1 cellular context compared by ENCODE assay signal in the genomic region with DNA sequence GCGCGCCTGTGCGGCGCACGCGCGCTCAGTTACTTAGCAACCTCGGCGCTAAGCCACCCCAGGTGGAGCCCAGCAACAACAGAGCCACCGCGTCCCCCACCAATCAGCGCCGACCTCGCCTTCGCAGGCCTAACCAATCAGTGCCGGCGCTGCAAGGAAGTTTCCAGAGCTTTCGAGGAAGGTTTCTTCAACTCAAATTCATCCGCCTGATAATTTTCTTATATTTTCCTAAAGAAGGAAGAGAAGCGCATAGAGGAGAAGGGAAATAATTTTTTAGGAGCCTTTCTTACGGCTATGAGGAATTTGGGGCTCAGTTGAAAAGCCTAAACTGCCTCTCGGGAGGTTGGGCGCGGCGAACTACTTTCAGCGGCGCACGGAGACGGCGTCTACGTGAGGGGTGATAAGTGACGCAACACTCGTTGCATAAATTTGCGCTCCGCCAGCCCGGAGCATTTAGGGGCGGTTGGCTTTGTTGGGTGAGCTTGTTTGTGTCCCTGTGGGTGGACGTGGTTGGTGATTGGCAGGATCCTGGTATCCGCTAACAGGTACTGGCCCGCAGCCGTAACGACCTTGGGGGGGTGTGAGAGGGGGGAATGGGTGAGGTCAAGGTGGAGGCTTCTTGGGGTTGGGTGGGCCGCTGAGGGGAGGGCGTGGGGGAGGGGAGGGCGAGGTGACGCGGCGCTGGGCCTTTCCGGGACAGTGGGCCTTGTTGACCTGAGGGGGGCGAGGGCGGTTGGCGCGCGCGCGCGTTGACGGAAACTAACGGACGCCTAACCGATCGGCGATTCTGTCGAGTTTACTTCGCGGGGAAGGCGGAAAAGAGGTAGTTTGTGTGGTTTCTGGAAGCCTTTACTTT.
A peak's percentile ranks its signal among the peaks of the same experiment; 100 is the strongest.
TF ChIP-seq lines count a peak whose summit lies in the region.

A gene (plus strand): TSS at position 452 of the 856 bp plus-strand sequence. CDS start 817 bp downstream, outside the sequence.

TF ChIP-seq in HepG2, 621 proteins besides CTCF, POLR2A, EP300 and RAD21 (continued from another document and continues in another):
- TF ChIP-seq, protein P1, sequence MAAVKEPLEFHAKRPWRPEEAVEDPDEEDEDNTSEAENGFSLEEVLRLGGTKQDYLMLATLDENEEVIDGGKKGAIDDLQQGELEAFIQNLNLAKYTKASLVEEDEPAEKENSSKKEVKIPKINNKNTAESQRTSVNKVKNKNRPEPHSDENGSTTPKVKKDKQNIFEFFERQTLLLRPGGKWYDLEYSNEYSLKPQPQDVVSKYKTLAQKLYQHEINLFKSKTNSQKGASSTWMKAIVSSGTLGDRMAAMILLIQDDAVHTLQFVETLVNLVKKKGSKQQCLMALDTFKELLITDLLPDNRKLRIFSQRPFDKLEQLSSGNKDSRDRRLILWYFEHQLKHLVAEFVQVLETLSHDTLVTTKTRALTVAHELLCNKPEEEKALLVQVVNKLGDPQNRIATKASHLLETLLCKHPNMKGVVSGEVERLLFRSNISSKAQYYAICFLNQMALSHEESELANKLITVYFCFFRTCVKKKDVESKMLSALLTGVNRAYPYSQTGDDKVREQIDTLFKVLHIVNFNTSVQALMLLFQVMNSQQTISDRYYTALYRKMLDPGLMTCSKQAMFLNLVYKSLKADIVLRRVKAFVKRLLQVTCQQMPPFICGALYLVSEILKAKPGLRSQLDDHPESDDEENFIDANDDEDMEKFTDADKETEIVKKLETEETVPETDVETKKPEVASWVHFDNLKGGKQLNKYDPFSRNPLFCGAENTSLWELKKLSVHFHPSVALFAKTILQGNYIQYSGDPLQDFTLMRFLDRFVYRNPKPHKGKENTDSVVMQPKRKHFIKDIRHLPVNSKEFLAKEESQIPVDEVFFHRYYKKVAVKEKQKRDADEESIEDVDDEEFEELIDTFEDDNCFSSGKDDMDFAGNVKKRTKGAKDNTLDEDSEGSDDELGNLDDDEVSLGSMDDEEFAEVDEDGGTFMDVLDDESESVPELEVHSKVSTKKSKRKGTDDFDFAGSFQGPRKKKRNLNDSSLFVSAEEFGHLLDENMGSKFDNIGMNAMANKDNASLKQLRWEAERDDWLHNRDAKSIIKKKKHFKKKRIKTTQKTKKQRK (IDR thresholded peaks at IDR 0.05; ENCODE audit: low read length): no peak
- TF ChIP-seq TOE1 (CRISPR knock-in tag; IDR thresholded peaks at IDR 0.05) (no peak), ZNF746 (CRISPR knock-in tag; IDR thresholded peaks at IDR 0.05) (peak; percentile 87), ZNF232 (CRISPR knock-in tag; IDR thresholded peaks at IDR 0.05; ENCODE audit: borderline replicate concordance) (peak; percentile 71; the same call in 1 of the 2 replicates), POGZ (CRISPR knock-in tag; IDR thresholded peaks at IDR 0.05) (peak; percentile 94), ZNF121 (CRISPR knock-in tag; IDR thresholded peaks at IDR 0.05) (0 out of 2 replicates have a peak, but pooled peaks have one; percentile 15), THYN1 (CRISPR knock-in tag; IDR thresholded peaks at IDR 0.05; ENCODE audit: borderline replicate concordance, low read depth) (no peak), GATAD1 (CRISPR knock-in tag; IDR thresholded peaks at IDR 0.05) (peak; percentile 81), ZNF7 (CRISPR knock-in tag; IDR thresholded peaks at IDR 0.05) (0 out of 2 replicates have a peak, but pooled peaks have one; percentile 24), ZNF207 (IDR thresholded peaks at IDR 0.05; ENCODE audit: borderline replicate concordance) (no peak), ZNF772 (CRISPR knock-in tag; IDR thresholded peaks at IDR 0.05) (peak; percentile 26; the same call in 1 of the 2 replicates), ZNF768 (CRISPR knock-in tag; IDR thresholded peaks at IDR 0.05) (0 out of 2 replicates have a peak, but pooled peaks have one; percentile 27), ZNF75D (CRISPR knock-in tag; IDR thresholded peaks at IDR 0.05; ENCODE audit: borderline replicate concordance) (0 out of 2 replicates have a peak, but pooled peaks have one; percentile 33), MEIS2 (CRISPR knock-in tag; IDR thresholded peaks at IDR 0.05) (peak; percentile 56; the same call in 1 of the 2 replicates), ZFP1 (CRISPR knock-in tag; IDR thresholded peaks at IDR 0.05) (no peak), ZNF747 (CRISPR knock-in tag; IDR thresholded peaks at IDR 0.05; ENCODE audit: borderline replicate concordance) (0 out of 2 replicates have a peak, but pooled peaks have one; percentile 57), ZBTB20 (CRISPR knock-in tag; IDR thresholded peaks at IDR 0.05; ENCODE audit: borderline replicate concordance, low read depth) (peak; percentile 52; the same call in 1 of the 2 replicates), ZNF274 (CRISPR knock-in tag; IDR thresholded peaks at IDR 0.05) (no peak), SAP130 (CRISPR knock-in tag; IDR thresholded peaks at IDR 0.05; ENCODE audit: low read depth) (peak; percentile 79), MTF1 (CRISPR knock-in tag; IDR thresholded peaks at IDR 0.05) (peak; percentile 60; the same call in 1 of the 2 replicates), CENPT (CRISPR knock-in tag; IDR thresholded peaks at IDR 0.05; ENCODE audit: low read depth) (no peak), ZFP36L1 (CRISPR knock-in tag; IDR thresholded peaks at IDR 0.05) (peak; percentile 81; the same call in 1 of the 2 replicates), RFX3 (CRISPR knock-in tag; IDR thresholded peaks at IDR 0.05) (peak; percentile 55; the same call in 1 of the 2 replicates), CHD4 (IDR thresholded peaks at IDR 0.05; ENCODE audit: borderline replicate concordance, low read length) (no peak), SETDB1 (CRISPR knock-in tag; IDR thresholded peaks at IDR 0.05; ENCODE audit: borderline replicate concordance) (no peak), ZNF33A (CRISPR knock-in tag; IDR thresholded peaks at IDR 0.05; ENCODE audit: borderline replicate concordance) (no peak)
- TF ChIP-seq, protein P2, sequence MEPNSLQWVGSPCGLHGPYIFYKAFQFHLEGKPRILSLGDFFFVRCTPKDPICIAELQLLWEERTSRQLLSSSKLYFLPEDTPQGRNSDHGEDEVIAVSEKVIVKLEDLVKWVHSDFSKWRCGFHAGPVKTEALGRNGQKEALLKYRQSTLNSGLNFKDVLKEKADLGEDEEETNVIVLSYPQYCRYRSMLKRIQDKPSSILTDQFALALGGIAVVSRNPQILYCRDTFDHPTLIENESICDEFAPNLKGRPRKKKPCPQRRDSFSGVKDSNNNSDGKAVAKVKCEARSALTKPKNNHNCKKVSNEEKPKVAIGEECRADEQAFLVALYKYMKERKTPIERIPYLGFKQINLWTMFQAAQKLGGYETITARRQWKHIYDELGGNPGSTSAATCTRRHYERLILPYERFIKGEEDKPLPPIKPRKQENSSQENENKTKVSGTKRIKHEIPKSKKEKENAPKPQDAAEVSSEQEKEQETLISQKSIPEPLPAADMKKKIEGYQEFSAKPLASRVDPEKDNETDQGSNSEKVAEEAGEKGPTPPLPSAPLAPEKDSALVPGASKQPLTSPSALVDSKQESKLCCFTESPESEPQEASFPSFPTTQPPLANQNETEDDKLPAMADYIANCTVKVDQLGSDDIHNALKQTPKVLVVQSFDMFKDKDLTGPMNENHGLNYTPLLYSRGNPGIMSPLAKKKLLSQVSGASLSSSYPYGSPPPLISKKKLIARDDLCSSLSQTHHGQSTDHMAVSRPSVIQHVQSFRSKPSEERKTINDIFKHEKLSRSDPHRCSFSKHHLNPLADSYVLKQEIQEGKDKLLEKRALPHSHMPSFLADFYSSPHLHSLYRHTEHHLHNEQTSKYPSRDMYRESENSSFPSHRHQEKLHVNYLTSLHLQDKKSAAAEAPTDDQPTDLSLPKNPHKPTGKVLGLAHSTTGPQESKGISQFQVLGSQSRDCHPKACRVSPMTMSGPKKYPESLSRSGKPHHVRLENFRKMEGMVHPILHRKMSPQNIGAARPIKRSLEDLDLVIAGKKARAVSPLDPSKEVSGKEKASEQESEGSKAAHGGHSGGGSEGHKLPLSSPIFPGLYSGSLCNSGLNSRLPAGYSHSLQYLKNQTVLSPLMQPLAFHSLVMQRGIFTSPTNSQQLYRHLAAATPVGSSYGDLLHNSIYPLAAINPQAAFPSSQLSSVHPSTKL (CRISPR knock-in tag; IDR thresholded peaks at IDR 0.05): peak; percentile 14
- TF ChIP-seq, protein P3, sequence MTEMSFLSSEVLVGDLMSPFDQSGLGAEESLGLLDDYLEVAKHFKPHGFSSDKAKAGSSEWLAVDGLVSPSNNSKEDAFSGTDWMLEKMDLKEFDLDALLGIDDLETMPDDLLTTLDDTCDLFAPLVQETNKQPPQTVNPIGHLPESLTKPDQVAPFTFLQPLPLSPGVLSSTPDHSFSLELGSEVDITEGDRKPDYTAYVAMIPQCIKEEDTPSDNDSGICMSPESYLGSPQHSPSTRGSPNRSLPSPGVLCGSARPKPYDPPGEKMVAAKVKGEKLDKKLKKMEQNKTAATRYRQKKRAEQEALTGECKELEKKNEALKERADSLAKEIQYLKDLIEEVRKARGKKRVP (CRISPR knock-in tag; IDR thresholded peaks at IDR 0.05): peak; percentile 18 to 94; a peak in 3 of 4 replicates
- TF ChIP-seq, protein P4, sequence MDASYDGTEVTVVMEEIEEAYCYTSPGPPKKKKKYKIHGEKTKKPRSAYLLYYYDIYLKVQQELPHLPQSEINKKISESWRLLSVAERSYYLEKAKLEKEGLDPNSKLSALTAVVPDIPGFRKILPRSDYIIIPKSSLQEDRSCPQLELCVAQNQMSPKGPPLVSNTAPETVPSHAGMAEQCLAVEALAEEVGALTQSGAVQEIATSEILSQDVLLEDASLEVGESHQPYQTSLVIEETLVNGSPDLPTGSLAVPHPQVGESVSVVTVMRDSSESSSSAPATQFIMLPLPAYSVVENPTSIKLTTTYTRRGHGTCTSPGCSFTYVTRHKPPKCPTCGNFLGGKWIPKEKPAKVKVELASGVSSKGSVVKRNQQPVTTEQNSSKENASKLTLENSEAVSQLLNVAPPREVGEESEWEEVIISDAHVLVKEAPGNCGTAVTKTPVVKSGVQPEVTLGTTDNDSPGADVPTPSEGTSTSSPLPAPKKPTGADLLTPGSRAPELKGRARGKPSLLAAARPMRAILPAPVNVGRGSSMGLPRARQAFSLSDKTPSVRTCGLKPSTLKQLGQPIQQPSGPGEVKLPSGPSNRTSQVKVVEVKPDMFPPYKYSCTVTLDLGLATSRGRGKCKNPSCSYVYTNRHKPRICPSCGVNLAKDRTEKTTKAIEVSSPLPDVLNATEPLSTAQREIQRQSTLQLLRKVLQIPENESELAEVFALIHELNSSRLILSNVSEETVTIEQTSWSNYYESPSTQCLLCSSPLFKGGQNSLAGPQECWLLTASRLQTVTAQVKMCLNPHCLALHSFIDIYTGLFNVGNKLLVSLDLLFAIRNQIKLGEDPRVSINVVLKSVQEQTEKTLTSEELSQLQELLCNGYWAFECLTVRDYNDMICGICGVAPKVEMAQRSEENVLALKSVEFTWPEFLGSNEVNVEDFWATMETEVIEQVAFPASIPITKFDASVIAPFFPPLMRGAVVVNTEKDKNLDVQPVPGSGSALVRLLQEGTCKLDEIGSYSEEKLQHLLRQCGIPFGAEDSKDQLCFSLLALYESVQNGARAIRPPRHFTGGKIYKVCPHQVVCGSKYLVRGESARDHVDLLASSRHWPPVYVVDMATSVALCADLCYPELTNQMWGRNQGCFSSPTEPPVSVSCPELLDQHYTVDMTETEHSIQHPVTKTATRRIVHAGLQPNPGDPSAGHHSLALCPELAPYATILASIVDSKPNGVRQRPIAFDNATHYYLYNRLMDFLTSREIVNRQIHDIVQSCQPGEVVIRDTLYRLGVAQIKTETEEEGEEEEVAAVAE (CRISPR knock-in tag; IDR thresholded peaks at IDR 0.05; ENCODE audit: borderline replicate concordance): peak; percentile 92
- TF ChIP-seq, protein P5, sequence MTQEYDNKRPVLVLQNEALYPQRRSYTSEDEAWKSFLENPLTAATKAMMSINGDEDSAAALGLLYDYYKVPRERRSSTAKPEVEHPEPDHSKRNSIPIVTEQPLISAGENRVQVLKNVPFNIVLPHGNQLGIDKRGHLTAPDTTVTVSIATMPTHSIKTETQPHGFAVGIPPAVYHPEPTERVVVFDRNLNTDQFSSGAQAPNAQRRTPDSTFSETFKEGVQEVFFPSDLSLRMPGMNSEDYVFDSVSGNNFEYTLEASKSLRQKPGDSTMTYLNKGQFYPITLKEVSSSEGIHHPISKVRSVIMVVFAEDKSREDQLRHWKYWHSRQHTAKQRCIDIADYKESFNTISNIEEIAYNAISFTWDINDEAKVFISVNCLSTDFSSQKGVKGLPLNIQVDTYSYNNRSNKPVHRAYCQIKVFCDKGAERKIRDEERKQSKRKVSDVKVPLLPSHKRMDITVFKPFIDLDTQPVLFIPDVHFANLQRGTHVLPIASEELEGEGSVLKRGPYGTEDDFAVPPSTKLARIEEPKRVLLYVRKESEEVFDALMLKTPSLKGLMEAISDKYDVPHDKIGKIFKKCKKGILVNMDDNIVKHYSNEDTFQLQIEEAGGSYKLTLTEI (CRISPR knock-in tag; conservative IDR thresholded peaks at IDR 0.05): no peak
- TF ChIP-seq, protein P6, sequence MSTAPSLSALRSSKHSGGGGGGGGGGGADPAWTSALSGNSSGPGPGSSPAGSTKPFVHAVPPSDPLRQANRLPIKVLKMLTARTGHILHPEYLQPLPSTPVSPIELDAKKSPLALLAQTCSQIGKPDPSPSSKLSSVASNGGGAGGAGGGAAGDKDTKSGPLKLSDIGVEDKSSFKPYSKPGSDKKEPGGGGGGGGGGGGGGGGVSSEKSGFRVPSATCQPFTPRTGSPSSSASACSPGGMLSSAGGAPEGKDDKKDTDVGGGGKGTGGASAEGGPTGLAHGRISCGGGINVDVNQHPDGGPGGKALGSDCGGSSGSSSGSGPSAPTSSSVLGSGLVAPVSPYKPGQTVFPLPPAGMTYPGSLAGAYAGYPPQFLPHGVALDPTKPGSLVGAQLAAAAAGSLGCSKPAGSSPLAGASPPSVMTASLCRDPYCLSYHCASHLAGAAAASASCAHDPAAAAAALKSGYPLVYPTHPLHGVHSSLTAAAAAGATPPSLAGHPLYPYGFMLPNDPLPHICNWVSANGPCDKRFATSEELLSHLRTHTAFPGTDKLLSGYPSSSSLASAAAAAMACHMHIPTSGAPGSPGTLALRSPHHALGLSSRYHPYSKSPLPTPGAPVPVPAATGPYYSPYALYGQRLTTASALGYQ (CRISPR knock-in tag; IDR thresholded peaks at IDR 0.05): peak; percentile 76
- TF ChIP-seq, protein P7, sequence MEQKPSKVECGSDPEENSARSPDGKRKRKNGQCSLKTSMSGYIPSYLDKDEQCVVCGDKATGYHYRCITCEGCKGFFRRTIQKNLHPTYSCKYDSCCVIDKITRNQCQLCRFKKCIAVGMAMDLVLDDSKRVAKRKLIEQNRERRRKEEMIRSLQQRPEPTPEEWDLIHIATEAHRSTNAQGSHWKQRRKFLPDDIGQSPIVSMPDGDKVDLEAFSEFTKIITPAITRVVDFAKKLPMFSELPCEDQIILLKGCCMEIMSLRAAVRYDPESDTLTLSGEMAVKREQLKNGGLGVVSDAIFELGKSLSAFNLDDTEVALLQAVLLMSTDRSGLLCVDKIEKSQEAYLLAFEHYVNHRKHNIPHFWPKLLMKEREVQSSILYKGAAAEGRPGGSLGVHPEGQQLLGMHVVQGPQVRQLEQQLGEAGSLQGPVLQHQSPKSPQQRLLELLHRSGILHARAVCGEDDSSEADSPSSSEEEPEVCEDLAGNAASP (CRISPR knock-in tag; IDR thresholded peaks at IDR 0.05; ENCODE audit: borderline replicate concordance): 0 out of 2 replicates have a peak, but pooled peaks have one; percentile 35
- TF ChIP-seq, protein P8, sequence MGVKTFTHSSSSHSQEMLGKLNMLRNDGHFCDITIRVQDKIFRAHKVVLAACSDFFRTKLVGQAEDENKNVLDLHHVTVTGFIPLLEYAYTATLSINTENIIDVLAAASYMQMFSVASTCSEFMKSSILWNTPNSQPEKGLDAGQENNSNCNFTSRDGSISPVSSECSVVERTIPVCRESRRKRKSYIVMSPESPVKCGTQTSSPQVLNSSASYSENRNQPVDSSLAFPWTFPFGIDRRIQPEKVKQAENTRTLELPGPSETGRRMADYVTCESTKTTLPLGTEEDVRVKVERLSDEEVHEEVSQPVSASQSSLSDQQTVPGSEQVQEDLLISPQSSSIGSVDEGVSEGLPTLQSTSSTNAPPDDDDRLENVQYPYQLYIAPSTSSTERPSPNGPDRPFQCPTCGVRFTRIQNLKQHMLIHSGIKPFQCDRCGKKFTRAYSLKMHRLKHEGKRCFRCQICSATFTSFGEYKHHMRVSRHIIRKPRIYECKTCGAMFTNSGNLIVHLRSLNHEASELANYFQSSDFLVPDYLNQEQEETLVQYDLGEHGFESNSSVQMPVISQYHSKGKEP (CRISPR knock-in tag; IDR thresholded peaks at IDR 0.05): peak; percentile 78; the same call in 1 of the 2 replicates
